In genomic region chr3:62863648-62864047, GRCh38 we compare ENCODE assay signal across 24 cellular contexts. TPM values are rescaled to one million over a fixed set of nuclear protein-coding genes. Genes with fewer than 3 reads are reported as not detected.
"Had no signal": no experiment of that assay in that cellular context is flagged by ENCODE, and none has a peak within 500 bp of the region (broad histone marks: within the 10 kb centered on the region; RNA-seq: fewer than 3 reads in every experiment).

No MANE protein-coding gene starts in this region.

- H2AFZ ChIP-seq: PC-9 had no signal

- H3K27ac Mint-ChIP-seq: activated CD8-positive, alpha-beta T cell treated with anti-CD3 and anti-CD28 coated beads, Interleukin-2, amount 10 ng/mL, durations not matched to agents 7 days and 5 days; activated naive CD8-positive, alpha-beta T cell treated with anti-CD3 and anti-CD28 coated beads, Interleukin-2, amount 10 ng/mL, durations not matched to agents 7 days and 5 days; WTC11 had no signal

- H3K4me2 ChIP-seq: PC-9 had no signal

- ATAC-seq: activated CD8-positive, alpha-beta T cell treated with anti-CD3 and anti-CD28 coated beads, Interleukin-2, amount 10 ng/mL, durations not matched to agents 7 days and 5 days; WTC11 had no signal

- DNase-seq: activated CD4-positive, alpha-beta T cell treated with anti-CD3 and anti-CD28 coated beads for 48 hours; activated CD4-positive, alpha-beta T cell treated with anti-CD3 and anti-CD28 coated beads, Interleukin-2, amount 50 U/mL, for 4 hours; activated CD4-positive, CD25-positive, alpha-beta regulatory T cell treated with anti-CD3 and anti-CD28 coated beads, Interleukin-2, amount 50 U/mL, for 72 hours; activated CD8-positive, alpha-beta memory T cell treated with anti-CD3 and anti-CD28 coated beads, Interleukin-2, amount 50 U/mL, for 48 hours; activated CD8-positive, alpha-beta T cell treated with anti-CD3 and anti-CD28 coated beads, Interleukin-2, amount 10 ng/mL, durations not matched to agents 7 days and 5 days; activated naive CD4-positive, alpha-beta T cell treated with anti-CD3 and anti-CD28 coated beads, Interleukin-2, amount 50 U/mL, for 16 hours; activated naive CD8-positive, alpha-beta T cell treated with anti-CD3 and anti-CD28 coated beads, Interleukin-2, amount 10 ng/mL, durations not matched to agents 7 days and 5 days; activated T-cell treated with anti-CD3 and anti-CD28 coated beads, Interleukin-2, amount 50 U/mL, for 1 hour; adrenal gland; anterior cingulate cortex; cerebellar nuclear complex; Kasumi-1; NCI-H1092 treated with DMSO at 0.1 percent for 48 hours; NCI-H1436; NCI-H1694 treated with DMSO at 0.1 percent for 48 hours; NCI-H2029 treated with DMSO at 0.1 percent for 48 hours; NCI-H510A treated with DMSO at 0.1 percent for 48 hours; NCI-H69; PC-9; SHP77 treated with DMSO at 0.1 percent for 48 hours; T-helper 1 cell had no signal

- H3K9me3 ChIP-seq: adrenal gland had no signal

- H3K36me3 Mint-ChIP-seq: activated naive CD8-positive, alpha-beta T cell treated with anti-CD3 and anti-CD28 coated beads, Interleukin-2, amount 10 ng/mL, durations not matched to agents 7 days and 5 days; WTC11 had no signal

- H3K4me3 Mint-ChIP-seq: activated CD8-positive, alpha-beta T cell treated with anti-CD3 and anti-CD28 coated beads, Interleukin-2, amount 10 ng/mL, durations not matched to agents 7 days and 5 days; activated naive CD8-positive, alpha-beta T cell treated with anti-CD3 and anti-CD28 coated beads, Interleukin-2, amount 10 ng/mL, durations not matched to agents 7 days and 5 days; WTC11 had no signal

- H3K4me1 ChIP-seq: adrenal gland had no signal

- H3K4me3 ChIP-seq: adrenal gland, PC-9 had no signal

- H3K4me1 Mint-ChIP-seq: activated naive CD8-positive, alpha-beta T cell treated with anti-CD3 and anti-CD28 coated beads, Interleukin-2, amount 10 ng/mL, durations not matched to agents 7 days and 5 days had no signal

- H3K27me3 Mint-ChIP-seq: activated naive CD8-positive, alpha-beta T cell treated with anti-CD3 and anti-CD28 coated beads, Interleukin-2, amount 10 ng/mL, durations not matched to agents 7 days and 5 days had no signal

- H3K27me3 ChIP-seq: adrenal gland had no signal

- H3K9me3 Mint-ChIP-seq: activated naive CD8-positive, alpha-beta T cell treated with anti-CD3 and anti-CD28 coated beads, Interleukin-2, amount 10 ng/mL, durations not matched to agents 7 days and 5 days; WTC11 had no signal

- H3K36me3 ChIP-seq: adrenal gland had no signal

- H3K27ac ChIP-seq: adrenal gland, PC-9 had no signal

RNA-seq across cellular contexts. Expression of gene CADPS, which starts 11.6 kb away (rescaled TPM):
- total RNA-seq: activated CD8-positive, alpha-beta T cell treated with anti-CD3 and anti-CD28 coated beads, Interleukin-2, amount 10 ng/mL, durations not matched to agents 7 days and 5 days; activated naive CD8-positive, alpha-beta T cell treated with anti-CD3 and anti-CD28 coated beads, Interleukin-2, amount 10 ng/mL, durations not matched to agents 7 days and 5 days; M059J; PC-9; T-helper 2 cell treated with Interferon-gamma antibody and Interleukin-4, amounts not matched to agents 100 ng/mL and 5 ng/mL, for 36 hours had no signal
